Comparison of ENCODE assay signal across 1 cellular context in the genomic region with DNA sequence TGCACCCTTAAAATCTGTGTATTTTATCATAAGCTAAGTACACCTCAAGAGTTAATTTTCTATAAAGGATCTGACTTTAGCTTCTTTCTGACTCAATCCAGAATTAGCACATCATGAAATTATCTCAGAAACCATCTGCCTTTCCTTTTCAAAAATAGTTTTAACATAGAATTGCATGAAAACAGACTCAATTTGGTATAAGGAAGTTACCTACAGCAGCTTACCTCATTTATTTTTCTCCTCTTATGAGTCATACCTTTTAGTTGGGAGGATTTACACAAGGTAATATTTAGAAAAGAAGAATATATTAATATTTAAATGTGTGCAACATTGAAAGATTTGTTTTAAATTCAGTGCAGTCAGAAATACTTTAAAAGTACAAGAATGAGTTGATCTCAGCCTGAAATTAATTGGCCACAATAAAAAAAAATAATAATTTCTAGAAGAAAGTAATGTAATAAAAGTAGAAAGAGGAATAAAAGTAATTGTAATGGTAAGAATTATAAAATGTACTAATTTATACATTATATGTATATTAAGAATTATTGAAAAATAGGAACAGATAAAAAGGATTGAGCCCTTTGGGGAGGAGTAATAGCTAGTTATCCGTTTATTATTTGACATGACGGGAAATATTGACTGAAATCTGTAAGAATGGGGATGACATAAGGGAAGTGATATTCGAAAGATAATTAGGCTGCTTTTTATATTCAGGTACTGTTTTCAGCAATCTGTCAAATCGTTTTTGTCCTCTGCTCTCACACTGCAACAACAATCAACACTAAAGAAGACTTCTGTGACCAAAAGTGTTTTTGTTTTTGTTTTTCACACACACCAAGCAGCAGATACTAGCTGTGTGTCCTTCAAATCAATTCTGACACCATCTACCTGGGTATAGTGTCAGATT.
A peak's percentile ranks its signal among the peaks of the same experiment; 100 is the strongest.
TF ChIP-seq lines count a peak whose summit lies in the region.

No MANE protein-coding gene starts in this region.

TF ChIP-seq in GM12878, 131 proteins besides CTCF, POLR2A, EP300 and RAD21 (continued from another document):
- no peak for TF ChIP-seq PRDM15 (CRISPR knock-in tag; IDR thresholded peaks at IDR 0.05)
- no peak for TF ChIP-seq RFX5 (IDR thresholded peaks at IDR 0.05; ENCODE audit: low read depth, low read length)
- TF ChIP-seq YY1 (IDR thresholded peaks at IDR 0.05; ENCODE audit: low read depth, low read length) = no peak
- TF ChIP-seq, protein P1, sequence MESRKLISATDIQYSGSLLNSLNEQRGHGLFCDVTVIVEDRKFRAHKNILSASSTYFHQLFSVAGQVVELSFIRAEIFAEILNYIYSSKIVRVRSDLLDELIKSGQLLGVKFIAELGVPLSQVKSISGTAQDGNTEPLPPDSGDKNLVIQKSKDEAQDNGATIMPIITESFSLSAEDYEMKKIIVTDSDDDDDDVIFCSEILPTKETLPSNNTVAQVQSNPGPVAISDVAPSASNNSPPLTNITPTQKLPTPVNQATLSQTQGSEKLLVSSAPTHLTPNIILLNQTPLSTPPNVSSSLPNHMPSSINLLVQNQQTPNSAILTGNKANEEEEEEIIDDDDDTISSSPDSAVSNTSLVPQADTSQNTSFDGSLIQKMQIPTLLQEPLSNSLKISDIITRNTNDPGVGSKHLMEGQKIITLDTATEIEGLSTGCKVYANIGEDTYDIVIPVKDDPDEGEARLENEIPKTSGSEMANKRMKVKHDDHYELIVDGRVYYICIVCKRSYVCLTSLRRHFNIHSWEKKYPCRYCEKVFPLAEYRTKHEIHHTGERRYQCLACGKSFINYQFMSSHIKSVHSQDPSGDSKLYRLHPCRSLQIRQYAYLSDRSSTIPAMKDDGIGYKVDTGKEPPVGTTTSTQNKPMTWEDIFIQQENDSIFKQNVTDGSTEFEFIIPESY (IDR thresholded peaks at IDR 0.05) = no peak
- peak; percentile 28; the same call in 1 of the 2 replicates for TF ChIP-seq IRF4 (IDR thresholded peaks at IDR 0.05; ENCODE audit: low read depth, low read length)
- peak; percentile 36; the same call in 1 of the 2 replicates for TF ChIP-seq IKZF1 (conservative IDR thresholded peaks at IDR 0.05)
- TF ChIP-seq ZNF207 (IDR thresholded peaks at IDR 0.05; ENCODE audit: borderline replicate concordance) = no peak
- TF ChIP-seq, protein P2, sequence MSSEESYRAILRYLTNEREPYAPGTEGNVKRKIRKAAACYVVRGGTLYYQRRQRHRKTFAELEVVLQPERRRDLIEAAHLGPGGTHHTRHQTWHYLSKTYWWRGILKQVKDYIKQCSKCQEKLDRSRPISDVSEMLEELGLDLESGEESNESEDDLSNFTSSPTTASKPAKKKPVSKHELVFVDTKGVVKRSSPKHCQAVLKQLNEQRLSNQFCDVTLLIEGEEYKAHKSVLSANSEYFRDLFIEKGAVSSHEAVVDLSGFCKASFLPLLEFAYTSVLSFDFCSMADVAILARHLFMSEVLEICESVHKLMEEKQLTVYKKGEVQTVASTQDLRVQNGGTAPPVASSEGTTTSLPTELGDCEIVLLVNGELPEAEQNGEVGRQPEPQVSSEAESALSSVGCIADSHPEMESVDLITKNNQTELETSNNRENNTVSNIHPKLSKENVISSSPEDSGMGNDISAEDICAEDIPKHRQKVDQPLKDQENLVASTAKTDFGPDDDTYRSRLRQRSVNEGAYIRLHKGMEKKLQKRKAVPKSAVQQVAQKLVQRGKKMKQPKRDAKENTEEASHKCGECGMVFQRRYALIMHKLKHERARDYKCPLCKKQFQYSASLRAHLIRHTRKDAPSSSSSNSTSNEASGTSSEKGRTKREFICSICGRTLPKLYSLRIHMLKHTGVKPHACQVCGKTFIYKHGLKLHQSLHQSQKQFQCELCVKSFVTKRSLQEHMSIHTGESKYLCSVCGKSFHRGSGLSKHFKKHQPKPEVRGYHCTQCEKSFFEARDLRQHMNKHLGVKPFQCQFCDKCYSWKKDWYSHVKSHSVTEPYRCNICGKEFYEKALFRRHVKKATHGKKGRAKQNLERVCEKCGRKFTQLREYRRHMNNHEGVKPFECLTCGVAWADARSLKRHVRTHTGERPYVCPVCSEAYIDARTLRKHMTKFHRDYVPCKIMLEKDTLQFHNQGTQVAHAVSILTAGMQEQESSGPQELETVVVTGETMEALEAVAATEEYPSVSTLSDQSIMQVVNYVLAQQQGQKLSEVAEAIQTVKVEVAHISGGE (CRISPR knock-in tag; IDR thresholded peaks at IDR 0.05) = no peak
- peak; percentile 64 for TF ChIP-seq TCF7 (IDR thresholded peaks at IDR 0.05; ENCODE audit: borderline replicate concordance)
- no peak for TF ChIP-seq EED (IDR thresholded peaks at IDR 0.05; ENCODE audit: low read depth)
- no peak for TF ChIP-seq TARDBP (IDR thresholded peaks at IDR 0.05; ENCODE audit: borderline replicate concordance)
- no peak; the same call in 1 of the 2 replicates for TF ChIP-seq ZBTB40 (IDR thresholded peaks at IDR 0.05; ENCODE audit: borderline replicate concordance)
- no peak for TF ChIP-seq FOS (IDR thresholded peaks at IDR 0.05; ENCODE audit: borderline replicate concordance, extremely low read depth, insufficient read length)
- TF ChIP-seq, protein P3, sequence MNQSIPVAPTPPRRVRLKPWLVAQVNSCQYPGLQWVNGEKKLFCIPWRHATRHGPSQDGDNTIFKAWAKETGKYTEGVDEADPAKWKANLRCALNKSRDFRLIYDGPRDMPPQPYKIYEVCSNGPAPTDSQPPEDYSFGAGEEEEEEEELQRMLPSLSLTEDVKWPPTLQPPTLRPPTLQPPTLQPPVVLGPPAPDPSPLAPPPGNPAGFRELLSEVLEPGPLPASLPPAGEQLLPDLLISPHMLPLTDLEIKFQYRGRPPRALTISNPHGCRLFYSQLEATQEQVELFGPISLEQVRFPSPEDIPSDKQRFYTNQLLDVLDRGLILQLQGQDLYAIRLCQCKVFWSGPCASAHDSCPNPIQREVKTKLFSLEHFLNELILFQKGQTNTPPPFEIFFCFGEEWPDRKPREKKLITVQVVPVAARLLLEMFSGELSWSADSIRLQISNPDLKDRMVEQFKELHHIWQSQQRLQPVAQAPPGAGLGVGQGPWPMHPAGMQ (IDR thresholded peaks at IDR 0.05; ENCODE audit: borderline replicate concordance) = no peak
- TF ChIP-seq SIN3A (IDR thresholded peaks at IDR 0.05; ENCODE audit: low read depth, low read length) = no peak
- TF ChIP-seq STAT3 (IDR thresholded peaks at IDR 0.05; ENCODE audit: low read depth, low read length) = no peak
- no peak for TF ChIP-seq STAT1 (conservative IDR thresholded peaks at IDR 0.05)
